12 cellular contexts compared by ENCODE assay signal in genomic region chr4:102627831-102628523, GRCh38.
DNase-seq lines count a peak whose midpoint lies in the region; ATAC-seq and TF ChIP-seq lines count a peak whose summit lies in the region.
"Had no signal": no experiment of that assay in that cellular context is flagged by ENCODE, and none has a peak within 500 bp of the region (broad histone marks: within the 10 kb centered on the region; RNA-seq: fewer than 3 reads in every experiment).

No MANE protein-coding gene starts in this region.

- no peak overlapping the region for H3K4me3 ChIP-seq in CD8-positive, alpha-beta T cell (ENCODE audit: low read depth, low read length)
- H3K4me3 ChIP-seq in foreskin fibroblast (ENCODE audit: low read depth in 1 of 2, low read length in 2 of 2) (no peak overlapping the region), spleen (no peak overlapping the region), tibial artery (no peak overlapping the region)

- no peak for TF ChIP-seq POLR2A in spleen (IDR thresholded peaks at IDR 0.05)

- CTCF ChIA-PET in CD8-positive, alpha-beta T cell (lab: Charles Lee) = interaction anchor here (1.3 to 3.5 kb wide), 5 partner anchors 49 to 203 kb away, joined by 3 to 19 read pairs (median 5); partner anchors contain the start of gene MANBA

- H3K36me3 ChIP-seq in CD8-positive, alpha-beta T cell (ENCODE audit: insufficient read depth, low read length) = no peaks in the 10 kb centered on the region
- H3K36me3 ChIP-seq in spleen (peaks cover 0 to 29% (median 11%) of the 10 kb centered on the region in 6 donors), tibial artery (peaks cover 8 to 10% (median 8%) of the 10 kb centered on the region in 3 donors)

- H3K4me1 ChIP-seq in CD8-positive, alpha-beta T cell (ENCODE audit: insufficient read depth, low read length) = peaks cover 64% of the 10 kb centered on the region
- H3K4me1 ChIP-seq in spleen = peaks cover 0 to 14% (median 7%) of the 10 kb centered on the region in 6 donors
- H3K4me1 ChIP-seq in tibial artery = no peaks in the 10 kb centered on the region

- no peaks in the 10 kb centered on the region for H3K9me3 Mint-ChIP-seq in CD8-positive, alpha-beta T cell
- H3K9me3 Mint-ChIP-seq: endodermal cell had no signal

- H3K27ac ChIP-seq in CD8-positive, alpha-beta T cell (ENCODE audit: low read depth, low read length) = no peak overlapping the region
- H3K27ac ChIP-seq in spleen (no peak overlapping the region), tibial artery (no peak overlapping the region)

- POLR2A ChIA-PET in CD8-positive, alpha-beta T cell (lab: Charles Lee) = interaction anchor here (1.4 kb wide), 1 partner anchor 200 kb away, joined by 6 read pairs; the partner anchor contains the start of gene UBE2D3

- intact Hi-C loops in CD8-positive, alpha-beta T cell (cut with DNase I, micrococcal nuclease) = loop anchor here (2.0 to 5.0 kb wide), 5 partner anchors 127 to 469 kb away; partner anchors contain the start of genes SLC39A8 (in 2 of the 2), BDH2 (in 1 of the 2) and NFKB1 (in 1 of the 2)
- intact Hi-C loops in spleen (cut with DNase I; ENCODE audit: low total_unique reads) = loop anchor here (5.0 kb wide), 1 partner anchor 181 kb away; no protein-coding TSS in a partner anchor
- intact Hi-C loops in tibial artery (cut with DNase I; ENCODE audit: low total_unique reads) = no loop called here

- no peaks in the 10 kb centered on the region for H3K27me3 ChIP-seq in CD8-positive, alpha-beta T cell (ENCODE audit: insufficient read depth, low read length)
- H3K27me3 ChIP-seq in spleen (replicated peaks in 1 of 7) (no peaks in the 10 kb centered on the region), tibial artery (no peaks in the 10 kb centered on the region)

- H3K27ac Mint-ChIP-seq in CD8-positive, alpha-beta T cell = peak overlapping the region; percentile 74
- H3K27ac Mint-ChIP-seq: endodermal cell had no signal

- no peak overlapping the region for H3K4me3 Mint-ChIP-seq in CD8-positive, alpha-beta T cell
- H3K4me3 Mint-ChIP-seq: endodermal cell had no signal

- no peak for TF ChIP-seq CTCF in CD8-positive, alpha-beta T cell (IDR thresholded peaks at IDR 0.05)
- no peak for TF ChIP-seq CTCF in foreskin fibroblast (IDR thresholded peaks at IDR 0.05; ENCODE audit: low read depth, low read length)
- no peak for TF ChIP-seq CTCF in spleen (IDR thresholded peaks at IDR 0.05 in 8 of 11, conservative IDR thresholded peaks at IDR 0.05 in 3 of 11)
- no peak for TF ChIP-seq CTCF in tibial artery (IDR thresholded peaks at IDR 0.05)

- H3K4me1 Mint-ChIP-seq in CD8-positive, alpha-beta T cell (ENCODE audit: low read depth) = peaks cover 77% of the 10 kb centered on the region
- H3K4me1 Mint-ChIP-seq: endodermal cell had no signal

- no peak for DNase-seq in CD8-positive, alpha-beta T cell
- peak; percentile 9 to 47 for DNase-seq in SW 1271 (lab: John Stamatoyannopoulos, UW)
- peak; percentile 28 to 36 for DNase-seq in foreskin fibroblast
- DNase-seq in spleen = no peak
- no peak for DNase-seq in tibial artery
- DNase-seq: activated CD4-positive, alpha-beta T cell treated with anti-CD3 and anti-CD28 coated beads for 1 hour; endodermal cell; H7; NCI-H146 had no signal

- H3K27me3 Mint-ChIP-seq in CD8-positive, alpha-beta T cell (ENCODE audit: low read depth) = no peaks in the 10 kb centered on the region

- H3K36me3 Mint-ChIP-seq in CD8-positive, alpha-beta T cell = peaks cover 10% of the 10 kb centered on the region

- H3K9me3 ChIP-seq in CD8-positive, alpha-beta T cell (ENCODE audit: low read length) = no peaks in the 10 kb centered on the region
- H3K9me3 ChIP-seq in spleen = no peaks in the 10 kb centered on the region
- H3K9me3 ChIP-seq in tibial artery = no peaks in the 10 kb centered on the region

- ATAC-seq in CD8-positive, alpha-beta T cell = no peak
- ATAC-seq in GM21529 (IDR thresholded peaks at IDR 0.05; ENCODE audit: unreplicated experiment) (peak; percentile 52), HG03045 (IDR thresholded peaks at IDR 0.05; ENCODE audit: unreplicated experiment) (no peak), HG02970 (IDR thresholded peaks at IDR 0.05; ENCODE audit: low FRiP score, unreplicated experiment) (no peak)

- 68 to 81% (median 78%) methylated on average over 3 of the region's 3 CpGs for WGBS in spleen, 5 donors

Comparison
In these comparisons a context has a peak if more than half of its experiments do, and no peak if none do; other contexts are left out.
1. DNase-seq: peak in SW 1271 (2 of 2) and foreskin fibroblast (2 of 2); none in CD8-positive, alpha-beta T cell (0 of 7), spleen (single experiment) and tibial artery (0 of 2).